In genomic region chr12:56987551-56988053, GRCh38 we compare ENCODE assay signal across 8 cellular contexts. TPM values are rescaled to one million over a fixed set of nuclear protein-coding genes. Genes with fewer than 3 reads are reported as not detected.
DNase-seq lines count a peak whose midpoint lies in the region; ATAC-seq and TF ChIP-seq lines count a peak whose summit lies in the region.

No MANE protein-coding gene starts in this region.

- POLR2A ChIA-PET in RWPE1 (lab: Yijun Ruan, JAX; ENCODE audit: low non-redundant PET), result no interaction called here

- H3K4me1 Mint-ChIP-seq in neural crest cell, result no peaks in the 10 kb centered on the region
- H3K4me1 Mint-ChIP-seq in stimulated activated naive CD8-positive, alpha-beta T cell treated with anti-CD3 and anti-CD28 coated beads, Interleukin-15, amount 100 ng/mL, for 72 hours, result peaks cover 26% of the 10 kb centered on the region

- H3K27me3 Mint-ChIP-seq in neural crest cell (ENCODE audit: low read depth), result peaks cover 4% of the 10 kb centered on the region
- H3K27me3 Mint-ChIP-seq in stimulated activated naive CD8-positive, alpha-beta T cell treated with anti-CD3 and anti-CD28 coated beads, Interleukin-15, amount 100 ng/mL, for 72 hours, result no peaks in the 10 kb centered on the region

- no peaks in the 10 kb centered on the region for H3K27me3 ChIP-seq in MG63

- no peak overlapping the region; the same call in 1 of the 2 replicates for H3K27ac ChIP-seq in RWPE1

- no peak overlapping the region for H3K4me3 Mint-ChIP-seq in neural crest cell
- no peak overlapping the region for H3K4me3 Mint-ChIP-seq in stimulated activated naive CD8-positive, alpha-beta T cell treated with anti-CD3 and anti-CD28 coated beads, Interleukin-15, amount 100 ng/mL, for 72 hours

- no peaks in the 10 kb centered on the region for H3K9me3 Mint-ChIP-seq in neural crest cell
- H3K9me3 Mint-ChIP-seq in stimulated activated naive CD8-positive, alpha-beta T cell treated with anti-CD3 and anti-CD28 coated beads, Interleukin-15, amount 100 ng/mL, for 72 hours, result no peaks in the 10 kb centered on the region

- H3K4me3 ChIP-seq in MG63 (no peak overlapping the region), fibroblast of the aortic adventitia (ENCODE audit: low read depth, low read length) (no peak overlapping the region)

- H3K27ac Mint-ChIP-seq in neural crest cell (ENCODE audit: unreplicated experiment), result peak overlapping the region; percentile 5
- no peak overlapping the region for H3K27ac Mint-ChIP-seq in stimulated activated naive CD8-positive, alpha-beta T cell treated with anti-CD3 and anti-CD28 coated beads, Interleukin-15, amount 100 ng/mL, for 72 hours

- peaks cover 3% of the 10 kb centered on the region; the same call in 1 of the 2 replicates for H3K9me3 ChIP-seq in MG63

- DNase-seq in MG63 (peak; percentile 63), RWPE1 (ENCODE audit: low spot score) (peak; percentile 71), fibroblast of the aortic adventitia (ENCODE audit: low read depth) (peak; percentile 74), neural crest cell (ENCODE audit: low read depth, low spot score) (peak; percentile 86)
- DNase-seq in activated T-helper 1 cell treated with anti-CD3 and anti-CD28 coated beads, Interleukin-2, amount 50 U/mL, for 16 hours (ENCODE audit: low read depth in 1 of 2, low spot score in 1 of 2), result peak; percentile 56 to 69
- peak; percentile 66 for DNase-seq in stimulated activated naive CD8-positive, alpha-beta T cell treated with anti-CD3 and anti-CD28 coated beads, Interleukin-15, amount 100 ng/mL, for 72 hours

- H3K36me3 ChIP-seq in MG63, result no peaks in the 10 kb centered on the region

- TF ChIP-seq CTCF in RWPE1 (conservative IDR thresholded peaks at IDR 0.05; ENCODE audit: low read depth) (peak; percentile 94), fibroblast of the aortic adventitia (IDR thresholded peaks at IDR 0.05; ENCODE audit: insufficient read depth, low read length) (peak; percentile 95), neural crest cell (conservative IDR thresholded peaks at IDR 0.05) (peak; percentile 95)

- no peaks in the 10 kb centered on the region for H3K36me3 Mint-ChIP-seq in neural crest cell (ENCODE audit: low read depth)

- peak; percentile 69 for ATAC-seq in GM18502 (IDR thresholded peaks at IDR 0.05; ENCODE audit: poor library complexity, unreplicated experiment)
- peak; percentile 78 for ATAC-seq in stimulated activated naive CD8-positive, alpha-beta T cell treated with anti-CD3 and anti-CD28 coated beads, Interleukin-15, amount 100 ng/mL, for 72 hours
- ATAC-seq in GM18873 (IDR thresholded peaks at IDR 0.05; ENCODE audit: low FRiP score, unreplicated experiment), result no peak

- CTCF ChIA-PET in RWPE1 (lab: Yijun Ruan, JAX), result interaction anchor here (0.5 to 2.9 kb wide), 12 partner anchors 14 to 266 kb away, joined by 3 to 20 read pairs (median 4); no protein-coding TSS in a partner anchor

RNA-seq across cellular contexts. Expression of gene ZBTB39, which starts 18.7 kb away (rescaled TPM):
- total RNA-seq in MG63 (2014; rRNA removed; shearing (Covaris generic); ENCODE audit: low replicate concordance), result 3.1 and 3.3 TPM in 2 replicates
- total RNA-seq in fibroblast of the aortic adventitia (ENCODE audit: low replicate concordance), result 5.2 and 6.1 TPM in 2 replicates
- total RNA-seq in neural crest cell, result 27.9 and 28.6 TPM in 2 replicates

RNA-seq across cellular contexts. Expression of gene TAC3, which starts 28.7 kb away (rescaled TPM):
- total RNA-seq in MG63 (2014; rRNA removed; shearing (Covaris generic); ENCODE audit: low replicate concordance), result 0.36 TPM in 1 of 2 replicates, not detected in the other
- total RNA-seq in fibroblast of the aortic adventitia (ENCODE audit: low replicate concordance) (not detected in 2 replicates), neural crest cell (0.51 TPM in 1 of 2 replicates, not detected in the other)

RNA-seq across cellular contexts. Expression of gene RDH16, which starts 30.2 kb away (rescaled TPM):
- not detected in 2 replicates for total RNA-seq in MG63 (2014; rRNA removed; shearing (Covaris generic); ENCODE audit: low replicate concordance)
- total RNA-seq in fibroblast of the aortic adventitia (ENCODE audit: low replicate concordance) (0.09 TPM in 1 of 2 replicates, not detected in the other), neural crest cell (0.34 and 0.44 TPM in 2 replicates)

RNA-seq across cellular contexts. Expression of gene SDR9C7, which starts 53.4 kb away (rescaled TPM):
- not detected in 2 replicates for total RNA-seq in MG63 (2014; rRNA removed; shearing (Covaris generic); ENCODE audit: low replicate concordance)
- total RNA-seq in fibroblast of the aortic adventitia (ENCODE audit: low replicate concordance) (not detected in 2 replicates), neural crest cell (not detected in 2 replicates)
